Comparison of ENCODE assay signal across 15 cellular contexts in genomic region chr22:26570126-26570525, GRCh38. TPM values are rescaled to one million over a fixed set of nuclear protein-coding genes. Genes with fewer than 3 reads are reported as not detected.
A peak's percentile ranks its signal among the peaks of the same experiment; 100 is the strongest.
DNase-seq lines count a peak whose midpoint lies in the region; ATAC-seq and TF ChIP-seq lines count a peak whose summit lies in the region.
"Had no signal": no experiment of that assay in that cellular context is flagged by ENCODE, and none has a peak within 500 bp of the region (broad histone marks: within the 10 kb centered on the region; RNA-seq: fewer than 3 reads in every experiment).

No MANE protein-coding gene starts in this region.

- no peaks in the 10 kb centered on the region for H4K20me1 ChIP-seq in fibroblast of lung (ENCODE audit: control insufficient read depth, extremely low read depth, insufficient read depth, low read length)

- peaks cover 33 to 49% of the 10 kb centered on the region in 2 donors for H3K36me3 Mint-ChIP-seq in CD14-positive monocyte

- H3K4me2 ChIP-seq in fibroblast of lung (ENCODE audit: extremely low read depth, insufficient read depth, low read length) (no peak overlapping the region), neuronal stem cell (ENCODE audit: insufficient read depth, low read length, poor library complexity, severe bottlenecking) (no peak overlapping the region)

- ATAC-seq in GM21717 (IDR thresholded peaks at IDR 0.05; ENCODE audit: unreplicated experiment) (no peak), gastroesophageal sphincter (no peak)

- H3K9me3 ChIP-seq in fibroblast of lung (ENCODE audit: control insufficient read depth, insufficient read depth, low read depth, low read length) (no peaks in the 10 kb centered on the region), neuronal stem cell (replicated peaks in 1 of 2; ENCODE audit: control insufficient read depth in 2 of 2, insufficient read depth in 1 of 2, low read depth in 1 of 2, low read length in 2 of 2) (no peaks in the 10 kb centered on the region), tibial nerve (no peaks in the 10 kb centered on the region), gastroesophageal sphincter (no peaks in the 10 kb centered on the region)

- H3K27me3 ChIP-seq in fibroblast of lung (ENCODE audit: control insufficient read depth, insufficient read depth, low read length) (no peaks in the 10 kb centered on the region), neuronal stem cell (ENCODE audit: control insufficient read depth in 3 of 3, insufficient read depth in 3 of 3, low read depth in 1 of 3, low read length in 3 of 3) (no peaks in the 10 kb centered on the region), tibial nerve (no peaks in the 10 kb centered on the region), gastroesophageal sphincter (no peaks in the 10 kb centered on the region)
- H3K27me3 ChIP-seq: brain microvascular endothelial cell had no signal

- no peak overlapping the region for H2BK120ac ChIP-seq in neuronal stem cell (ENCODE audit: low read depth, low read length)

- no peak overlapping the region for H2BK5ac ChIP-seq in neuronal stem cell (ENCODE audit: low read length)

- H4K8ac ChIP-seq in neuronal stem cell (ENCODE audit: low read depth, low read length) = no peak overlapping the region

- H2BK15ac ChIP-seq in neuronal stem cell (ENCODE audit: low read length) = no peak overlapping the region

- H3K27ac Mint-ChIP-seq in CD14-positive monocyte = peak overlapping the region; percentile 0 to 84 (median 72)

- H3K4me3 ChIP-seq in fibroblast of lung (replicated peaks in 1 of 4; ENCODE audit: control extremely low read depth in 1 of 4, insufficient read depth in 1 of 4, low read depth in 3 of 4, low read length in 4 of 4) = no peak overlapping the region
- no peak overlapping the region for H3K4me3 ChIP-seq in neuronal stem cell (ENCODE audit: low read length in 2 of 2)
- H3K4me3 ChIP-seq in tibial nerve = no peak overlapping the region
- H3K4me3 ChIP-seq in gastroesophageal sphincter = no peak overlapping the region

- peak overlapping the region; percentile 1 for H3K9ac ChIP-seq in fibroblast of lung (ENCODE audit: insufficient read depth, low read length)
- H3K9ac ChIP-seq in neuronal stem cell (ENCODE audit: low read depth, low read length, poor library complexity) = no peak overlapping the region

- H3K14ac ChIP-seq in neuronal stem cell (ENCODE audit: low read length) = no peak overlapping the region

- peaks cover 3% of the 10 kb centered on the region for H3K79me2 ChIP-seq in fibroblast of lung (ENCODE audit: control insufficient read depth, insufficient read depth, low read length)

- no CpG with 5 or more reads among the region's 10 CpGs for WGBS in neuronal stem cell (ENCODE audit: extremely low coverage in 2 of 2, insufficient read length in 2 of 2, insufficient replicate concordance in 1 of 2), 2 donors
- 30% methylated on average over 10 of the region's 10 CpGs for WGBS in tibial nerve, 2 donors
- 50 to 51% methylated on average over 6 to 7 of the region's 10 CpGs for WGBS in gastroesophageal sphincter (ENCODE audit: low coverage in 1 of 2), 2 donors

- no peak overlapping the region for H3K23ac ChIP-seq in neuronal stem cell (ENCODE audit: low read depth, low read length, poor library complexity)

- peaks cover 62% of the 10 kb centered on the region for H3K4me1 Mint-ChIP-seq in CD14-positive monocyte

- intact Hi-C loops in CD14-positive monocyte (cut with micrococcal nuclease) = no loop called here

- no peak overlapping the region for H4K91ac ChIP-seq in neuronal stem cell (ENCODE audit: low read depth, low read length, poor library complexity)

- H3K27me3 Mint-ChIP-seq in CD14-positive monocyte (ENCODE audit: low read depth in 3 of 3) = peaks cover 0 to 3% (median 2%) of the 10 kb centered on the region in 3 donors
- H3K27me3 Mint-ChIP-seq: CD4-positive, CD25-positive, alpha-beta regulatory T cell had no signal

- TF ChIP-seq EP300 in tibial nerve (IDR thresholded peaks at IDR 0.05) (no peak), gastroesophageal sphincter (IDR thresholded peaks at IDR 0.05) (no peak)

- H2AK5ac ChIP-seq in neuronal stem cell (ENCODE audit: low read depth, low read length) = no peak overlapping the region

- H3K4me1 ChIP-seq in fibroblast of lung (ENCODE audit: control insufficient read depth, extremely low read depth, insufficient read depth, low read length) = no peaks in the 10 kb centered on the region
- H3K4me1 ChIP-seq in neuronal stem cell (ENCODE audit: control insufficient read depth in 2 of 2, insufficient read depth in 1 of 2, low read depth in 1 of 2, low read length in 2 of 2) = peaks cover 15 to 41% of the 10 kb centered on the region in 2 donors
- H3K4me1 ChIP-seq in tibial nerve = peaks cover 0 to 8% (median 0%) of the 10 kb centered on the region in 4 donors
- no peaks in the 10 kb centered on the region for H3K4me1 ChIP-seq in gastroesophageal sphincter

- DNase-seq in CD14-positive monocyte (ENCODE audit: low spot score) (no peak), KBM-7 (peak; percentile 72), fibroblast of lung (ENCODE audit: low read depth in 2 of 2) (peak in 1 of 2 donors; percentile 38), neuronal stem cell (ENCODE audit: low spot score) (no peak), tibial nerve (ENCODE audit: low spot score in 2 of 2) (no peak)
- DNase-seq in stimulated activated CD4-positive, alpha-beta T cell treated with anti-CD3 and anti-CD28 coated beads, Interleukin-2, amount 100 ng/mL, for 48 hours = no peak
- DNase-seq: brain microvascular endothelial cell; CD4-positive, CD25-positive, alpha-beta regulatory T cell; NCI-H1048; SIG-M5 had no signal

- in situ Hi-C loops in KBM-7 (cut with MboI; ENCODE audit: low pct_unique_long_range_greater_than_20kb, low sequenced_read_pairs) = no loop called here

- H2BK12ac ChIP-seq in neuronal stem cell (ENCODE audit: low read length) = no peak overlapping the region

- TF ChIP-seq CTCF in CD14-positive monocyte (IDR thresholded peaks at IDR 0.05) (no peak), fibroblast of lung (conservative IDR thresholded peaks at IDR 0.05 in 1 of 2, IDR thresholded peaks at IDR 0.05 in 1 of 2; ENCODE audit: low read depth in 1 of 2, low read length in 2 of 2) (no peak), tibial nerve (IDR thresholded peaks at IDR 0.05) (no peak), gastroesophageal sphincter (IDR thresholded peaks at IDR 0.05) (no peak)

- peaks cover 1% of the 10 kb centered on the region for H3K79me1 ChIP-seq in neuronal stem cell (ENCODE audit: low read depth, low read length)

- no peak overlapping the region for H3K27ac ChIP-seq in fibroblast of lung (ENCODE audit: insufficient read depth, low read length)
- no peak overlapping the region for H3K27ac ChIP-seq in neuronal stem cell (replicated peaks; ENCODE audit: low read length)
- H3K27ac ChIP-seq in tibial nerve = no peak overlapping the region
- no peak overlapping the region for H3K27ac ChIP-seq in gastroesophageal sphincter
- H3K27ac ChIP-seq: brain microvascular endothelial cell, HL-60 had no signal

- peak overlapping the region; percentile 33 to 37 for H3K4me3 Mint-ChIP-seq in CD14-positive monocyte
- H3K4me3 Mint-ChIP-seq: CD4-positive, CD25-positive, alpha-beta regulatory T cell had no signal

- H3K9me3 Mint-ChIP-seq in CD14-positive monocyte = no peaks in the 10 kb centered on the region
- H3K9me3 Mint-ChIP-seq: CD4-positive, CD25-positive, alpha-beta regulatory T cell had no signal

- TF ChIP-seq POLR2A in tibial nerve (IDR thresholded peaks at IDR 0.05) = no peak
- no peak for TF ChIP-seq POLR2A in gastroesophageal sphincter (IDR thresholded peaks at IDR 0.05)

- no peak overlapping the region for H3K4ac ChIP-seq in neuronal stem cell (ENCODE audit: low read length)

- H2AFZ ChIP-seq in fibroblast of lung (ENCODE audit: low read length) (no peak overlapping the region), neuronal stem cell (ENCODE audit: low read length) (no peak overlapping the region)

- H3K18ac ChIP-seq in neuronal stem cell (ENCODE audit: low read length) = peak overlapping the region; percentile 63

- H3K36me3 ChIP-seq in fibroblast of lung (ENCODE audit: control insufficient read depth, insufficient read depth, low read length) = no peaks in the 10 kb centered on the region
- peaks cover 0 to 18% of the 10 kb centered on the region in 2 donors for H3K36me3 ChIP-seq in neuronal stem cell (replicated peaks in 1 of 2; ENCODE audit: control insufficient read depth in 2 of 2, insufficient read depth in 2 of 2, low read length in 2 of 2)
- peaks cover 0 to 1% (median 0%) of the 10 kb centered on the region in 3 donors for H3K36me3 ChIP-seq in tibial nerve
- H3K36me3 ChIP-seq in gastroesophageal sphincter = peaks cover 0 to 2% of the 10 kb centered on the region in 2 donors

RNA-seq across cellular contexts. Expression of gene TPST2, which starts 19.8 kb away (rescaled TPM):
- polyA plus RNA-seq in CD14-positive monocyte (10 to 100 TPM; 62.8 to 69.5 TPM), fibroblast of lung (26.1 and 32.5 TPM in 2 replicates)
- total RNA-seq in fibroblast of lung (17.7 and 35.0 TPM in 2 replicates), tibial nerve (10 to 100 TPM; 39.1 to 83.4 (median 60.6) TPM), gastroesophageal sphincter (10 to 100 TPM; 16.8 to 27.7 (median 21.0) TPM)
- polyA plus RNA-seq in fibroblast of lung (2012) = 22.2 and 24.2 TPM in 2 replicates
- 51.5 and 51.6 TPM in 2 replicates for polyA minus RNA-seq in fibroblast of lung (ENCODE audit: low replicate concordance)
- polyA plus RNA-seq in neuronal stem cell (2013, experiment 1 of 2) = 19.5 TPM
- 18.8 TPM for polyA plus RNA-seq in neuronal stem cell (2013, experiment 2 of 2)

RNA-seq across cellular contexts. Expression of gene CRYBB1, which starts 47.7 kb away (rescaled TPM):
- polyA plus RNA-seq in CD14-positive monocyte (1 to 10 TPM in 1 of 2 donors, under 1 TPM in 1; 0.78 to 1.6 TPM), fibroblast of lung (not detected in 2 replicates)
- total RNA-seq in fibroblast of lung (not detected in 2 replicates), tibial nerve (1 to 10 TPM in 3 of 4 donors, under 1 TPM in 1; 0.84 to 4.8 (median 1.8) TPM), gastroesophageal sphincter (under 1 TPM in 1 of 4 donors, not detected in 3; 0.40 TPM)
- not detected in 2 replicates for polyA plus RNA-seq in fibroblast of lung (2012)
- not detected in 2 replicates for polyA minus RNA-seq in fibroblast of lung (ENCODE audit: low replicate concordance)
- polyA plus RNA-seq in neuronal stem cell (2013, experiment 1 of 2) = 0.14 TPM
- 0.12 TPM for polyA plus RNA-seq in neuronal stem cell (2013, experiment 2 of 2)
- total RNA-seq: CD4-positive, CD25-positive, alpha-beta regulatory T cell had no signal
- polyA plus RNA-seq: CD4-positive, CD25-positive, alpha-beta regulatory T cell; neural cell had no signal

RNA-seq across cellular contexts. Expression of gene CRYBA4, which starts 51.6 kb away (rescaled TPM):
- polyA plus RNA-seq in CD14-positive monocyte (not detected), fibroblast of lung (not detected in 2 replicates)
- total RNA-seq in fibroblast of lung (not detected in 2 replicates), tibial nerve (not detected), gastroesophageal sphincter (not detected)
- not detected in 2 replicates for polyA plus RNA-seq in fibroblast of lung (2012)
- polyA minus RNA-seq in fibroblast of lung (ENCODE audit: low replicate concordance) = not detected in 2 replicates
- polyA plus RNA-seq in neuronal stem cell (2013, experiment 1 of 2) = 1.1 TPM
- polyA plus RNA-seq in neuronal stem cell (2013, experiment 2 of 2) = 1.2 TPM
- total RNA-seq: CD4-positive, CD25-positive, alpha-beta regulatory T cell had no signal
- polyA plus RNA-seq: esophagus, neural cell had no signal

RNA-seq across cellular contexts. Expression of gene TFIP11, which starts 57.9 kb away (rescaled TPM):
- polyA plus RNA-seq in CD14-positive monocyte (10 to 100 TPM; 10.1 to 19.8 TPM), fibroblast of lung (24.2 and 31.1 TPM in 2 replicates)
- total RNA-seq in fibroblast of lung (40.3 TPM in 2 replicates), tibial nerve (10 to 100 TPM; 15.5 to 23.9 (median 19.3) TPM), gastroesophageal sphincter (10 to 100 TPM; 20.3 to 38.3 (median 21.6) TPM)
- 21.8 and 31.0 TPM in 2 replicates for polyA plus RNA-seq in fibroblast of lung (2012)
- 19.5 and 59.6 TPM in 2 replicates for polyA minus RNA-seq in fibroblast of lung (ENCODE audit: low replicate concordance)
- polyA plus RNA-seq in neuronal stem cell (2013, experiment 1 of 2) = 10.5 TPM
- polyA plus RNA-seq in neuronal stem cell (2013, experiment 2 of 2) = 10.7 TPM
